12 cellular contexts compared by ENCODE assay signal in genomic region chr17:18719711-18720110, GRCh38. TPM values are rescaled to one million over a fixed set of nuclear protein-coding genes. Genes with fewer than 3 reads are reported as not detected.
DNase-seq lines count a peak whose midpoint lies in the region; ATAC-seq, FAIRE-seq and TF ChIP-seq lines count a peak whose summit lies in the region.
"Not testable (repeated sequence)": the region's sequence is repeated elsewhere in the genome, so short reads cannot be mapped to it uniquely, and the experiment has no call there.
"Had no signal": no experiment of that assay in that cellular context is flagged by ENCODE, and none has a peak within 500 bp of the region (broad histone marks: within the 10 kb centered on the region; RNA-seq: fewer than 3 reads in every experiment).

No MANE protein-coding gene starts in this region.

- not testable (repeated sequence) for H3K9me3 ChIP-seq in Caco-2; HUES48 (ENCODE audit: control insufficient read depth, insufficient read depth, low read length); SK-N-SH

- not testable (repeated sequence) for H3K27me3 Mint-ChIP-seq in Caco-2 (ENCODE audit: insufficient read depth, unreplicated experiment); nephron (ENCODE audit: low read depth); type B pancreatic cell

- H3K27me3 ChIP-seq in Caco-2 (replicated peaks; ENCODE audit: control insufficient read depth, insufficient read depth, low read length); HUES48 (ENCODE audit: control insufficient read depth, insufficient read depth, low read length); SK-N-SH (ENCODE audit: insufficient read depth); bronchial epithelial cell (ENCODE audit: control insufficient read depth, insufficient read depth, low read length); foreskin keratinocyte: not testable (repeated sequence)

- not testable (repeated sequence) for H4K20me1 ChIP-seq in SK-N-SH (ENCODE audit: insufficient read depth)

- not testable (repeated sequence) for H3K9me2 ChIP-seq in SK-N-SH

- not testable (repeated sequence) for H3K79me2 ChIP-seq in SK-N-SH (ENCODE audit: insufficient read depth)

- H3K36me3 ChIP-seq in Caco-2 (ENCODE audit: control insufficient read depth, insufficient read depth, low read length); HUES48 (ENCODE audit: control insufficient read depth, insufficient read depth, low read length); SK-N-SH (replicated peaks in 1 of 2; ENCODE audit: control insufficient read depth in 1 of 2, insufficient read depth in 2 of 2, low read length in 1 of 2); bronchial epithelial cell (ENCODE audit: control insufficient read depth, insufficient read depth, low read length): not testable (repeated sequence)

- H3K9ac ChIP-seq in HUES48 (ENCODE audit: low read depth, low read length); SK-N-SH: not testable (repeated sequence)

- TF ChIP-seq EP300 in SK-N-SH (IDR thresholded peaks at IDR 0.05; ENCODE audit: borderline replicate concordance in 1 of 2, low read depth in 1 of 2, low read length in 1 of 2), result not testable (repeated sequence)

- peak; percentile 26 to 58 for DNase-seq in Caco-2
- DNase-seq in SK-N-SH; bronchial epithelial cell (ENCODE audit: low read depth); foreskin keratinocyte; type B pancreatic cell (ENCODE audit: extremely low spot score, unreplicated experiment): not testable (repeated sequence)

- not testable (repeated sequence) for H3K9me3 Mint-ChIP-seq in Caco-2 (ENCODE audit: unreplicated experiment); nephron; type B pancreatic cell

- H3K4me2 ChIP-seq in SK-N-SH, result 0 out of 2 replicates have a peak overlapping the region, but pooled peaks have one; percentile 44

- CTCF ChIA-PET in Caco-2 (lab: Charles Lee); SK-N-SH (lab: Yijun Ruan, JAX): not testable (repeated sequence)

- H3K4me1 ChIP-seq in Caco-2; HUES48 (ENCODE audit: control insufficient read depth, insufficient read depth, low read length); SK-N-SH (ENCODE audit: control insufficient read depth in 1 of 2, insufficient read depth in 2 of 2, low read depth in 1 of 2, low read length in 1 of 2); foreskin keratinocyte: not testable (repeated sequence)

- H3F3A ChIP-seq in SK-N-SH (replicated peaks; ENCODE audit: insufficient read depth), result not testable (repeated sequence)

- not testable (repeated sequence) for H2AFZ ChIP-seq in SK-N-SH (ENCODE audit: low read depth)

- not testable (repeated sequence) for TF ChIP-seq RAD21 in SK-N-SH (IDR thresholded peaks at IDR 0.05; ENCODE audit: low read length)

- POLR2A ChIA-PET in Caco-2 (lab: Charles Lee); SK-N-SH (lab: Yijun Ruan, JAX): not testable (repeated sequence)

- BruUV-seq in Caco-2 (replicated peaks; lab: Mats Ljungman, UMichigan), result not testable (repeated sequence)

- not testable (repeated sequence) for TF ChIP-seq CTCF in Caco-2 (IDR thresholded peaks at IDR 0.05; ENCODE audit: insufficient read depth in 1 of 2, low read depth in 1 of 2, low read length in 1 of 2, severe bottlenecking in 1 of 2, unreplicated experiment in 1 of 2); SK-N-SH (IDR thresholded peaks at IDR 0.05); bronchial epithelial cell (IDR thresholded peaks at IDR 0.05; ENCODE audit: insufficient read depth, low read length, severe bottlenecking); foreskin keratinocyte (conservative IDR thresholded peaks at IDR 0.05); nephron (IDR thresholded peaks at IDR 0.05; ENCODE audit: unreplicated experiment in 3 of 3); type B pancreatic cell (conservative IDR thresholded peaks at IDR 0.05)

- not testable (repeated sequence) for ATAC-seq in foreskin keratinocyte

- H3K4me1 Mint-ChIP-seq in Caco-2 (ENCODE audit: low read depth, unreplicated experiment) (peaks cover 13% of the 10 kb centered on the region), nephron (peaks cover 11% of the 10 kb centered on the region), type B pancreatic cell (ENCODE audit: unreplicated experiment) (peaks cover 10% of the 10 kb centered on the region)

- peaks cover 12% of the 10 kb centered on the region for H3K36me3 Mint-ChIP-seq in Caco-2 (ENCODE audit: insufficient read depth, unreplicated experiment)
- not testable (repeated sequence) for H3K36me3 Mint-ChIP-seq in nephron (ENCODE audit: low read depth); type B pancreatic cell

- FAIRE-seq in bronchial epithelial cell (lab: Jason Lieb, UNC), result peak; percentile 47

- not testable (repeated sequence) for H3K4me3 ChIP-seq in Caco-2 (ENCODE audit: low read depth, low read length); HUES48 (ENCODE audit: low read depth, low read length); SK-N-SH (ENCODE audit: low read depth in 2 of 2, low read length in 1 of 2); bronchial epithelial cell (ENCODE audit: low read depth, low read length); skin epidermis

- H3K27ac Mint-ChIP-seq in Caco-2 (ENCODE audit: unreplicated experiment) (peak overlapping the region; percentile 99), nephron (peak overlapping the region in 2 of 3 experiments; percentile 67 to 70), type B pancreatic cell (peak overlapping the region; percentile 96)

- peak overlapping the region; percentile 56 for H3K4me3 Mint-ChIP-seq in Caco-2 (ENCODE audit: unreplicated experiment)
- not testable (repeated sequence) for H3K4me3 Mint-ChIP-seq in nephron, type B pancreatic cell

- peak overlapping the region; percentile 75 for H3K27ac ChIP-seq in HUES48 (ENCODE audit: low read depth, low read length)
- 0 out of 4 replicates have a peak overlapping the region, but pooled peaks of 1 of the 2 experiments have one; percentile 24 for H3K27ac ChIP-seq in SK-N-SH (ENCODE audit: low read depth in 2 of 2, low read length in 1 of 2)
- peak overlapping the region; percentile 97 for H3K27ac ChIP-seq in foreskin keratinocyte
- peak overlapping the region in 15 of 21 experiments; percentile 49 to 88 (median 82) for H3K27ac ChIP-seq in skin epidermis

- intact Hi-C loops in Caco-2 (cut with micrococcal nuclease; ENCODE audit: unreplicated experiment), result not testable (repeated sequence)

- WGBS in SK-N-SH (ENCODE audit: low lambda C conversion rate), result 89% methylated on average over 8 of the region's 8 CpGs

RNA-seq across cellular contexts. Expression of gene FBXW10, which starts 24.1 kb away (rescaled TPM):
- total RNA-seq in Caco-2 (2022), result 0.11 TPM in 1 of 2 replicates, not detected in the other
- polyA plus RNA-seq in SK-N-SH (2012; rRNA removed), result 0.02 and 0.03 TPM in 2 replicates
- 0.01 TPM in 1 of 2 replicates, not detected in the other for polyA plus RNA-seq in SK-N-SH (2012; cell fraction: cytosol; rRNA removed)
- 0.11 and 0.29 TPM in 2 replicates for polyA plus RNA-seq in SK-N-SH (2012; cell fraction: nucleus; rRNA removed)
- total RNA-seq in bronchial epithelial cell, result not detected in 2 replicates
- total RNA-seq in foreskin keratinocyte, result 0.04 TPM in 1 of 2 replicates, not detected in the other
- 0.01 and 0.02 TPM in 2 replicates for polyA plus RNA-seq in foreskin keratinocyte
- total RNA-seq in type B pancreatic cell (ENCODE audit: low replicate concordance), result 0.19 and 0.22 TPM in 2 replicates
- total RNA-seq: A172; CD4-positive, alpha-beta T cell; H7; SK-MEL-5 had no signal

RNA-seq across cellular contexts. Expression of gene FOXO3B, which starts 37.6 kb away (rescaled TPM):
- total RNA-seq in Caco-2 (2022) (7.0 and 7.3 TPM in 2 replicates), bronchial epithelial cell (0.64 and 2.1 TPM in 2 replicates), foreskin keratinocyte (1.9 and 3.3 TPM in 2 replicates), type B pancreatic cell (ENCODE audit: low replicate concordance) (5.6 and 15.1 TPM in 2 replicates)
- polyA plus RNA-seq in SK-N-SH (2012; rRNA removed) (3.0 and 3.9 TPM in 2 replicates), foreskin keratinocyte (0.19 and 0.54 TPM in 2 replicates)
- 1.3 and 2.6 TPM in 2 replicates for polyA plus RNA-seq in SK-N-SH (2012; cell fraction: cytosol; rRNA removed)
- polyA plus RNA-seq in SK-N-SH (2012; cell fraction: nucleus; rRNA removed), result 5.7 and 6.5 TPM in 2 replicates
